In genomic region chr12:48156648-48157015, GRCh38 we compare ENCODE assay signal across 8 cellular contexts. TPM values are rescaled to one million over a fixed set of nuclear protein-coding genes. Genes with fewer than 3 reads are reported as not detected.
DNase-seq lines count a peak whose midpoint lies in the region; ATAC-seq and TF ChIP-seq lines count a peak whose summit lies in the region.

No MANE protein-coding gene starts in this region.

- no peaks in the 10 kb centered on the region for H3K27me3 ChIP-seq in BJ (ENCODE audit: control insufficient read depth, insufficient read depth, low read length)
- H3K27me3 ChIP-seq in MM.1S (replicated peaks; ENCODE audit: insufficient read depth, low read length): no peaks in the 10 kb centered on the region
- no peaks in the 10 kb centered on the region for H3K27me3 ChIP-seq in ectodermal cell (ENCODE audit: control insufficient read depth, insufficient read depth, low read length, poor library complexity, severe bottlenecking)

- H3K79me2 ChIP-seq in MM.1S (ENCODE audit: low read length): peaks cover 33% of the 10 kb centered on the region

- H3K4me3 Mint-ChIP-seq in natural killer cell treated with Interleukin-12 subunit alpha and Interleukin-12 subunit beta and Interleukin-15 and Interleukin-18, amount 100 ng/mL, for 72 hours: peak overlapping the region; percentile 92

- no peak for ATAC-seq in natural killer cell treated with Interleukin-12 subunit alpha and Interleukin-12 subunit beta and Interleukin-15 and Interleukin-18, amount 100 ng/mL, for 72 hours

- TF ChIP-seq CTCF in BJ (IDR thresholded peaks at IDR 0.05; ENCODE audit: insufficient read depth, low read depth, low read length) (no peak), MM.1S (IDR thresholded peaks at IDR 0.05; ENCODE audit: low read length) (no peak)

- H3K4me1 Mint-ChIP-seq in natural killer cell treated with Interleukin-12 subunit alpha and Interleukin-12 subunit beta and Interleukin-15 and Interleukin-18, amount 100 ng/mL, for 72 hours (ENCODE audit: low read depth in 2 of 2): peaks cover 20 to 40% of the 10 kb centered on the region in 2 donors

- 42 to 44% methylated on average over 8 of the region's 8 CpGs for WGBS in ectodermal cell, 2 experiments

- no peaks in the 10 kb centered on the region for H3K9me3 Mint-ChIP-seq in natural killer cell treated with Interleukin-12 subunit alpha and Interleukin-12 subunit beta and Interleukin-15 and Interleukin-18, amount 100 ng/mL, for 72 hours

- no peaks in the 10 kb centered on the region for H4K20me1 ChIP-seq in MM.1S (ENCODE audit: insufficient read depth, low read length)

- peaks cover 0 to 4% of the 10 kb centered on the region in 2 donors for H3K27me3 Mint-ChIP-seq in natural killer cell treated with Interleukin-12 subunit alpha and Interleukin-12 subunit beta and Interleukin-15 and Interleukin-18, amount 100 ng/mL, for 72 hours

- peak overlapping the region; percentile 75; the same call in 1 of the 2 replicates for H3K9ac ChIP-seq in MM.1S (ENCODE audit: low read length)

- H3K27ac ChIP-seq in MM.1S (ENCODE audit: low read length): peak overlapping the region; percentile 69; the same call in 1 of the 2 replicates
- H3K27ac ChIP-seq in ectodermal cell (ENCODE audit: insufficient read depth, low read depth, low read length, poor library complexity, severe bottlenecking): no peak overlapping the region

- no peaks in the 10 kb centered on the region for H3F3A ChIP-seq in MM.1S (ENCODE audit: insufficient read depth, low read length)

- H3K9me3 ChIP-seq in MM.1S (replicated peaks; ENCODE audit: insufficient read depth, low read length): no peaks in the 10 kb centered on the region
- no peaks in the 10 kb centered on the region for H3K9me3 ChIP-seq in ectodermal cell (ENCODE audit: control insufficient read depth, low read length)

- no peaks in the 10 kb centered on the region for H3K36me3 Mint-ChIP-seq in natural killer cell treated with Interleukin-12 subunit alpha and Interleukin-12 subunit beta and Interleukin-15 and Interleukin-18, amount 100 ng/mL, for 72 hours

- H2AFZ ChIP-seq in MM.1S (ENCODE audit: low read length): peak overlapping the region; percentile 89

- DNase-seq in BJ (ENCODE audit: low read depth) (no peak), MM.1S (no peak), RPMI8226 (no peak), amygdala (lab: John Stamatoyannopoulos, UW) (no peak), A172 (ENCODE audit: low spot score) (no peak)
- DNase-seq in natural killer cell treated with Interleukin-12 subunit alpha and Interleukin-12 subunit beta and Interleukin-15 and Interleukin-18, amount 100 ng/mL, for 72 hours (ENCODE audit: low spot score): no peak
- DNase-seq in stimulated activated CD4-positive, alpha-beta T cell treated with anti-CD3 and anti-CD28 coated beads, Interleukin-15, amount 100 ng/mL, for 24 hours: no peak

- H3K9me2 ChIP-seq in MM.1S (replicated peaks; ENCODE audit: insufficient read depth, low read length): no peaks in the 10 kb centered on the region

- H3K4me2 ChIP-seq in MM.1S (ENCODE audit: low read depth, low read length): peak overlapping the region; percentile 70

- CTCF ChIA-PET in BJ (lab: Yijun Ruan, JAX): interaction anchor here (0.7 to 1.7 kb wide), 3 partner anchors 12 to 193 kb away, joined by 3 to 7 read pairs (median 3); partner anchors contain the start of genes CCDC184 and TMEM106C

- peak overlapping the region; percentile 96 for H3K4me3 ChIP-seq in BJ (ENCODE audit: low read depth, low read length)
- H3K4me3 ChIP-seq in MM.1S (ENCODE audit: low read length): peak overlapping the region; percentile 96
- H3K4me3 ChIP-seq in ectodermal cell (ENCODE audit: insufficient read depth, low read depth, low read length): peak overlapping the region; percentile 77

- peak overlapping the region; percentile 86 to 97 for H3K27ac Mint-ChIP-seq in natural killer cell treated with Interleukin-12 subunit alpha and Interleukin-12 subunit beta and Interleukin-15 and Interleukin-18, amount 100 ng/mL, for 72 hours

- POLR2A ChIA-PET in BJ (lab: Charles Lee): no interaction called here

- H3K4me1 ChIP-seq in MM.1S (ENCODE audit: low read length): peaks cover 5% of the 10 kb centered on the region
- no peaks in the 10 kb centered on the region for H3K4me1 ChIP-seq in ectodermal cell (ENCODE audit: control insufficient read depth, insufficient read depth, low read length)

- H3K36me3 ChIP-seq in BJ (ENCODE audit: control insufficient read depth, insufficient read depth, low read length): no peaks in the 10 kb centered on the region
- H3K36me3 ChIP-seq in MM.1S (replicated peaks; ENCODE audit: insufficient read depth, low read length): no peaks in the 10 kb centered on the region
- H3K36me3 ChIP-seq in ectodermal cell (ENCODE audit: control insufficient read depth, insufficient read depth, low read length): no peaks in the 10 kb centered on the region

RNA-seq across cellular contexts. Expression of gene ASB8, which starts 0.7 kb away (rescaled TPM):
- polyA plus RNA-seq in BJ (2011; rRNA removed): 31.1 and 34.4 TPM in 2 replicates
- 23.6 and 37.5 TPM in 2 replicates for polyA minus RNA-seq in BJ (2011; rRNA and poly(A)+ RNA removed)
- 12.2 TPM for polyA plus RNA-seq in ectodermal cell (2013, experiment 1 of 4)
- 11.5 TPM for polyA plus RNA-seq in ectodermal cell (2013, experiment 2 of 4)
- polyA plus RNA-seq in ectodermal cell (2013, experiment 3 of 4): 8.1 TPM
- polyA plus RNA-seq in ectodermal cell (2013, experiment 4 of 4): 10.8 TPM
- 10 to 100 TPM; 35.9 to 48.1 TPM for total RNA-seq in natural killer cell treated with Interleukin-12 subunit alpha and Interleukin-12 subunit beta and Interleukin-15 and Interleukin-18, amount 100 ng/mL, for 72 hours
- 15.4 and 17.2 TPM in 2 replicates for total RNA-seq in A172 (2014; rRNA removed; shearing (Covaris generic))

RNA-seq across cellular contexts. Expression of gene CCDC184, which starts 26.8 kb away (rescaled TPM):
- polyA plus RNA-seq in BJ (2011; rRNA removed): 0.38 and 0.45 TPM in 2 replicates
- 0.10 and 0.43 TPM in 2 replicates for polyA minus RNA-seq in BJ (2011; rRNA and poly(A)+ RNA removed)
- polyA plus RNA-seq in ectodermal cell (2013, experiment 1 of 4): 6.5 TPM
- polyA plus RNA-seq in ectodermal cell (2013, experiment 2 of 4): 6.6 TPM
- polyA plus RNA-seq in ectodermal cell (2013, experiment 3 of 4): 4.9 TPM
- 6.0 TPM for polyA plus RNA-seq in ectodermal cell (2013, experiment 4 of 4)
- total RNA-seq in natural killer cell treated with Interleukin-12 subunit alpha and Interleukin-12 subunit beta and Interleukin-15 and Interleukin-18, amount 100 ng/mL, for 72 hours: under 1 TPM in 1 of 2 donors, not detected in 1; 0.86 TPM
- 0.29 TPM in 1 of 2 replicates, not detected in the other for total RNA-seq in A172 (2014; rRNA removed; shearing (Covaris generic))

RNA-seq across cellular contexts. Expression of gene PFKM, which starts 37.5 kb away (rescaled TPM):
- 43.4 and 45.9 TPM in 2 replicates for polyA plus RNA-seq in BJ (2011; rRNA removed)
- polyA minus RNA-seq in BJ (2011; rRNA and poly(A)+ RNA removed): 32.9 and 48.6 TPM in 2 replicates
- 122 TPM for polyA plus RNA-seq in ectodermal cell (2013, experiment 1 of 4)
- polyA plus RNA-seq in ectodermal cell (2013, experiment 2 of 4): 124 TPM
- polyA plus RNA-seq in ectodermal cell (2013, experiment 3 of 4): 92.8 TPM
- 110 TPM for polyA plus RNA-seq in ectodermal cell (2013, experiment 4 of 4)
- total RNA-seq in natural killer cell treated with Interleukin-12 subunit alpha and Interleukin-12 subunit beta and Interleukin-15 and Interleukin-18, amount 100 ng/mL, for 72 hours: 10 to 100 TPM; 29.8 to 49.5 TPM
- 71.9 and 73.6 TPM in 2 replicates for total RNA-seq in A172 (2014; rRNA removed; shearing (Covaris generic))

RNA-seq across cellular contexts. Expression of gene OR10AD1, which starts 46.5 kb away (rescaled TPM):
- not detected in 2 replicates for polyA plus RNA-seq in BJ (2011; rRNA removed)
- polyA minus RNA-seq in BJ (2011; rRNA and poly(A)+ RNA removed): not detected in 2 replicates
- not detected for polyA plus RNA-seq in ectodermal cell (2013, experiment 1 of 4)
- polyA plus RNA-seq in ectodermal cell (2013, experiment 2 of 4): not detected
- not detected for polyA plus RNA-seq in ectodermal cell (2013, experiment 3 of 4)
- not detected for polyA plus RNA-seq in ectodermal cell (2013, experiment 4 of 4)
- not detected for total RNA-seq in natural killer cell treated with Interleukin-12 subunit alpha and Interleukin-12 subunit beta and Interleukin-15 and Interleukin-18, amount 100 ng/mL, for 72 hours
- total RNA-seq in A172 (2014; rRNA removed; shearing (Covaris generic)): not detected in 2 replicates

RNA-seq across cellular contexts. Expression of gene SENP1, which starts 50.8 kb away (rescaled TPM):
- 10.3 and 20.0 TPM in 2 replicates for polyA plus RNA-seq in BJ (2011; rRNA removed)
- 12.7 and 15.4 TPM in 2 replicates for polyA minus RNA-seq in BJ (2011; rRNA and poly(A)+ RNA removed)
- 31.9 TPM for polyA plus RNA-seq in ectodermal cell (2013, experiment 1 of 4)
- 30.5 TPM for polyA plus RNA-seq in ectodermal cell (2013, experiment 2 of 4)
- 28.1 TPM for polyA plus RNA-seq in ectodermal cell (2013, experiment 3 of 4)
- polyA plus RNA-seq in ectodermal cell (2013, experiment 4 of 4): 31.0 TPM
- 10 to 100 TPM; 36.6 to 59.7 TPM for total RNA-seq in natural killer cell treated with Interleukin-12 subunit alpha and Interleukin-12 subunit beta and Interleukin-15 and Interleukin-18, amount 100 ng/mL, for 72 hours
- 27.3 and 32.7 TPM in 2 replicates for total RNA-seq in A172 (2014; rRNA removed; shearing (Covaris generic))
